ENCODE assay signal across 13 cellular contexts in the genomic region with DNA sequence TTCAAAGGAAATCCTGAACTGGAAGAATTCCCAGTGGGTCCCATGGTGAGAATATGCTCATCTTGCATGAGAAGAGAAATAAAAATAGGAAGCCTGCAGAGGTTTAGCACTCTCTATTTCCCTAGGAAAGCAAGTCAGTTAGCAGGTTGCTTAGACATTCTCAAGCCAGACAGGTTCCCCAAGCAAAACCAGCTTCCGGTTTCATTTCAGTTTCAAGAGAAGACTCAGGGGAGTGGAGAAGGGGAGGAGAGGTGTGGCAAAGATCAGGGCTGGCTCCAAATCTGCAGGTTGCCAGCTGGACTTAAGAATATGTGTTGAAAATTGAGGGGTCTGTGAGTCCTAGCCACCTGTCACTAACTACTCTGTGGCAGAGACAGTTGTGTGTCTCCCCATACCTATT.
A peak's percentile ranks its signal among the peaks of the same experiment; 100 is the strongest.
DNase-seq lines count a peak whose midpoint lies in the region; ATAC-seq, FAIRE-seq and TF ChIP-seq lines count a peak whose summit lies in the region.
"Had no signal": no experiment of that assay in that cellular context is flagged by ENCODE, and none has a peak within 500 bp of the region (broad histone marks: within the 10 kb centered on the region; RNA-seq: fewer than 3 reads in every experiment).

No MANE protein-coding gene starts in this region.

- H3K36me3 ChIP-seq in uterus (no peaks in the 10 kb centered on the region), kidney (ENCODE audit: control insufficient read depth in 1 of 2, insufficient read depth in 2 of 2, low read length in 2 of 2) (no peaks in the 10 kb centered on the region)

- H3K9ac ChIP-seq in kidney (ENCODE audit: low read length in 2 of 2), result no peak overlapping the region

- no peak overlapping the region for H3K4me3 ChIP-seq in uterus
- H3K4me3 ChIP-seq in kidney (ENCODE audit: low read length in 2 of 2), result no peak overlapping the region

- FAIRE-seq in kidney (lab: Jason Lieb, UNC), result no peak

- TF ChIP-seq CTCF in uterus (IDR thresholded peaks at IDR 0.05), result no peak
- TF ChIP-seq CTCF in kidney (IDR thresholded peaks at IDR 0.05; ENCODE audit: borderline replicate concordance, extremely low read depth, insufficient read depth), result no peak

- DNase-seq in NOMO-1 (lab: John Stamatoyannopoulos, UW; ENCODE audit: unreplicated experiment in 2 of 2) (peak; percentile 50), uterus (no peak), HuH-7 (ENCODE audit: low spot score) (no peak), NCI-H1417 (lab: John Stamatoyannopoulos, UW) (no peak), kidney (no peak)
- DNase-seq: activated effector memory CD4-positive, alpha-beta T cell treated with Interleukin-2 at 50 U/mL for 16 hours; HCEC 1CT; SHP77 had no signal

- H3K9me3 ChIP-seq in uterus, result no peaks in the 10 kb centered on the region
- no peaks in the 10 kb centered on the region for H3K9me3 ChIP-seq in kidney (ENCODE audit: control insufficient read depth in 1 of 2, low read length in 2 of 2)

- ATAC-seq in GM18511 (IDR thresholded peaks at IDR 0.05; ENCODE audit: unreplicated experiment) (peak; percentile 82), GM19455 (IDR thresholded peaks at IDR 0.05; ENCODE audit: unreplicated experiment) (peak; percentile 80), HG02970 (IDR thresholded peaks at IDR 0.05; ENCODE audit: low FRiP score, unreplicated experiment) (peak; percentile 64)
- ATAC-seq: WTC11 had no signal

- H3K4me1 ChIP-seq in uterus (no peaks in the 10 kb centered on the region), kidney (ENCODE audit: control insufficient read depth in 1 of 2, insufficient read depth in 1 of 2, low read depth in 1 of 2, low read length in 2 of 2) (no peaks in the 10 kb centered on the region)

- H3K27ac ChIP-seq in uterus (no peak overlapping the region), kidney (ENCODE audit: low read depth in 2 of 2, low read length in 2 of 2) (no peak overlapping the region)
- H3K27ac ChIP-seq: C4-2B had no signal

- H3K27me3 ChIP-seq in uterus, result no peaks in the 10 kb centered on the region

- intact Hi-C loops in uterus (cut with DNase I; ENCODE audit: low total_unique reads), result no loop called here
- intact Hi-C loops in kidney (cut with DNase I), result no loop called here

- no peak for TF ChIP-seq POLR2A in uterus (IDR thresholded peaks at IDR 0.05)

Comparison
In these comparisons a context has a peak if more than half of its experiments do, and no peak if none do; other contexts are left out.
1. DNase-seq: peak in NOMO-1 (2 of 2); none in uterus (0 of 2), HuH-7 (single experiment), NCI-H1417 (0 of 3) and kidney (single experiment).
2. Peak in every context shown above with its lines, with median percentiles within 50 percentile points of each other: ATAC-seq.